8 cellular contexts compared by ENCODE assay signal in genomic region chr12:29889737-29890136, GRCh38.
DNase-seq lines count a peak whose midpoint lies in the region; ATAC-seq and TF ChIP-seq lines count a peak whose summit lies in the region.

No MANE protein-coding gene starts in this region.

- H3K9me3 ChIP-seq in ascending aorta = no peaks in the 10 kb centered on the region
- peaks cover 0 to 6% (median 0%) of the 10 kb centered on the region in 4 donors for H3K9me3 ChIP-seq in tibial nerve

- H3K27ac ChIP-seq in ascending aorta (no peak overlapping the region), tibial nerve (no peak overlapping the region)

- no peak for TF ChIP-seq EP300 in tibial nerve (IDR thresholded peaks at IDR 0.05)

- DNase-seq in GM10266 (ENCODE audit: extremely low spot score) = no peak
- DNase-seq in M059J (ENCODE audit: low read depth) = peak; percentile 33
- no peak for DNase-seq in ascending aorta (ENCODE audit: low spot score in 2 of 2)
- DNase-seq in islet precursor cell = peak; percentile 64
- peak; percentile 33 to 75 for DNase-seq in tibial nerve (ENCODE audit: low spot score in 2 of 2)
- DNase-seq in UCSD-AML1 (lab: John Stamatoyannopoulos, UW; ENCODE audit: unreplicated experiment) = no peak

- H3K4me1 ChIP-seq in ascending aorta = no peaks in the 10 kb centered on the region
- no peaks in the 10 kb centered on the region for H3K4me1 ChIP-seq in tibial nerve

- ATAC-seq in HG02642 (IDR thresholded peaks at IDR 0.05; ENCODE audit: poor library complexity, unreplicated experiment) (no peak), GM18498 (IDR thresholded peaks at IDR 0.05; ENCODE audit: unreplicated experiment) (no peak)

- no peak for TF ChIP-seq POLR2A in tibial nerve (IDR thresholded peaks at IDR 0.05)

- TF ChIP-seq CTCF in GM10266 (IDR thresholded peaks at IDR 0.05; ENCODE audit: control insufficient read depth, insufficient read depth, low read depth, missing control alignments) (peak; percentile 42), ascending aorta (IDR thresholded peaks at IDR 0.05) (peak; percentile 22 to 38 (median 27)), tibial nerve (IDR thresholded peaks at IDR 0.05) (peak in 2 of 5 experiments; percentile 12 to 17)

- WGBS in tibial nerve, 2 donors = 55 to 56% methylated on average over 5 of the region's 5 CpGs

- H3K36me3 ChIP-seq in ascending aorta (no peaks in the 10 kb centered on the region), tibial nerve (no peaks in the 10 kb centered on the region)

- H3K4me3 ChIP-seq in ascending aorta (no peak overlapping the region), tibial nerve (no peak overlapping the region)

- H3K27me3 ChIP-seq in ascending aorta = no peaks in the 10 kb centered on the region
- H3K27me3 ChIP-seq in tibial nerve = no peaks in the 10 kb centered on the region

- intact Hi-C loops in ascending aorta (cut with DNase I) = no loop called here

Comparison
In these comparisons a context has a peak if more than half of its experiments do, and no peak if none do; other contexts are left out.
1. DNase-seq: peak in M059J (single experiment), islet precursor cell (single experiment) and tibial nerve (2 of 2); none in GM10266 (single experiment), ascending aorta (0 of 2) and UCSD-AML1 (single experiment).